In the genomic region with DNA sequence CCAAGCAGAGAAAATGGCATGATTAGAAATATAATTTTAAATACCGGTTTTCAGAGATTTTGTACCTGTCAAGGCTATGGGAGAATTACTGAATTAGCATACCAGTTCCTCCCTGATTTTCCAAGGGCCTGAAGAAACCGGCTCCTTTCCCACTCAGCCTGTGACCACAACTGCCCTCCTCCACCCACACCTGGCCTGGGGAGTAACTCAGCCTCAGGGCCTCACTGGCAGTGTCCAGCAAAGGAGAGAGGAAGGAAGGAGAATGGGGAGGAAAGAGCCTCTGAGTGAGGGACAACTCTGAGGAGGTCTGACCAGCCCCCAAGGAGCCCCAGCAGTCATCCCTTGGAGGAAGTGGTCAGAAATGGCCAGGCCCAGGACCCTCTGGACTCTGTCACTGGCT, we compare ENCODE assay signal across 15 cellular contexts.
"Had no signal": no experiment of that assay in that cellular context is flagged by ENCODE, and none has a peak within 500 bp of the region (broad histone marks: within the 10 kb centered on the region; RNA-seq: fewer than 3 reads in every experiment).

No MANE protein-coding gene starts in this region.

- H3K27ac Mint-ChIP-seq: activated CD4-positive, alpha-beta T cell treated with anti-CD3 and anti-CD28 coated beads for 36 hours; activated CD8-positive, alpha-beta T cell treated with anti-CD3 and anti-CD28 coated beads, Interleukin-2, amount 10 ng/mL, durations not matched to agents 7 days and 5 days; activated naive CD8-positive, alpha-beta T cell; activated T-cell treated with anti-CD3 and anti-CD28 coated beads, Interleukin-2, amount 50 U/mL, for 72 hours; natural killer cell treated with Interleukin-12 subunit alpha and Interleukin-12 subunit beta and Interleukin-15 and Interleukin-18, amount 100 ng/mL, for 72 hours; T-helper 2 cell treated with Interferon-gamma antibody and Interleukin-4, amounts not matched to agents 5 μg/mL and 100 μg/mL, for 36 hours had no signal

- H3K9me3 Mint-ChIP-seq: activated T-cell treated with anti-CD3 and anti-CD28 coated beads, Interleukin-2, amount 50 U/mL, for 72 hours; natural killer cell treated with Interleukin-12 subunit alpha and Interleukin-12 subunit beta and Interleukin-15 and Interleukin-18, amount 100 ng/mL, for 72 hours; T-helper 2 cell treated with Interferon-gamma antibody and Interleukin-4, amounts not matched to agents 5 μg/mL and 100 μg/mL, for 36 hours had no signal

- H3K4me3 Mint-ChIP-seq: activated CD4-positive, alpha-beta T cell treated with anti-CD3 and anti-CD28 coated beads for 36 hours; activated CD8-positive, alpha-beta T cell treated with anti-CD3 and anti-CD28 coated beads, Interleukin-2, amount 10 ng/mL, durations not matched to agents 7 days and 5 days; activated naive CD8-positive, alpha-beta T cell; activated T-cell treated with anti-CD3 and anti-CD28 coated beads, Interleukin-2, amount 50 U/mL, for 72 hours; natural killer cell treated with Interleukin-12 subunit alpha and Interleukin-12 subunit beta and Interleukin-15 and Interleukin-18, amount 100 ng/mL, for 72 hours; T-helper 2 cell treated with Interferon-gamma antibody and Interleukin-4, amounts not matched to agents 5 μg/mL and 100 μg/mL, for 36 hours had no signal

- H3K27me3 Mint-ChIP-seq: activated CD4-positive, alpha-beta T cell treated with anti-CD3 and anti-CD28 coated beads for 36 hours; activated naive CD8-positive, alpha-beta T cell had no signal

- H3K36me3 Mint-ChIP-seq: activated naive CD8-positive, alpha-beta T cell; natural killer cell treated with Interleukin-12 subunit alpha and Interleukin-12 subunit beta and Interleukin-15 and Interleukin-18, amount 100 ng/mL, for 72 hours had no signal

- H3K27ac ChIP-seq: adrenal gland, body of pancreas, esophagus muscularis mucosa, heart right ventricle, left lung, lower lobe of right lung, testis, vagina had no signal

- H3K9me3 ChIP-seq: adrenal gland, body of pancreas, esophagus muscularis mucosa, heart right ventricle, left lung, lower lobe of right lung, mucosa of descending colon, testis, vagina had no signal

- H3K36me3 ChIP-seq: adrenal gland, esophagus muscularis mucosa, heart right ventricle, left lung, lower lobe of right lung, vagina had no signal

- H3K27me3 ChIP-seq: adrenal gland, body of pancreas, esophagus muscularis mucosa, heart right ventricle, left lung, testis, vagina had no signal

- H3K4me1 ChIP-seq: adrenal gland, body of pancreas, lower lobe of right lung, testis, vagina had no signal

- H3K4me3 ChIP-seq: adrenal gland, body of pancreas, esophagus muscularis mucosa, heart right ventricle, left lung, lower lobe of right lung, mucosa of descending colon, testis, vagina had no signal
